9 cellular contexts compared by ENCODE assay signal in genomic region chr3:108388136-108389132, GRCh38.
DNase-seq lines count a peak whose midpoint lies in the region; ATAC-seq and TF ChIP-seq lines count a peak whose summit lies in the region.
"Had no signal": no experiment of that assay in that cellular context is flagged by ENCODE, and none has a peak within 500 bp of the region (broad histone marks: within the 10 kb centered on the region; RNA-seq: fewer than 3 reads in every experiment).

No MANE protein-coding gene starts in this region.

- H3K27me3 ChIP-seq in MG63 (no peaks in the 10 kb centered on the region), ovary (no peaks in the 10 kb centered on the region)

- POLR2A ChIA-PET in activated naive CD8-positive, alpha-beta T cell treated with anti-CD3 and anti-CD28 coated beads, Interleukin-2, amount 10 ng/mL, durations not matched to agents 7 days and 5 days (lab: Charles Lee) = interaction anchor here (1.1 kb wide), 1 partner anchor 12 kb away, joined by 3 read pairs; no protein-coding TSS in a partner anchor

- no peak for TF ChIP-seq CTCF in glutamatergic neuron (IDR thresholded peaks at IDR 0.05; ENCODE audit: partially characterized antibody, unreplicated experiment)
- TF ChIP-seq CTCF in ovary (IDR thresholded peaks at IDR 0.05) = no peak

- peaks cover 10% of the 10 kb centered on the region for H3K36me3 Mint-ChIP-seq in activated naive CD8-positive, alpha-beta T cell treated with anti-CD3 and anti-CD28 coated beads, Interleukin-2, amount 10 ng/mL, durations not matched to agents 7 days and 5 days
- no peaks in the 10 kb centered on the region for H3K36me3 Mint-ChIP-seq in glutamatergic neuron (ENCODE audit: unreplicated experiment)

- no peak for TF ChIP-seq POLR2A in ovary (IDR thresholded peaks at IDR 0.05)

- no peaks in the 10 kb centered on the region for H3K4me1 ChIP-seq in ovary (ENCODE audit: insufficient read depth)

- H3K36me3 ChIP-seq in MG63 (no peaks in the 10 kb centered on the region), ovary (no peaks in the 10 kb centered on the region)
- H3K36me3 ChIP-seq: thoracic aorta had no signal

- DNase-seq in MG63 (peak; percentile 45), glutamatergic neuron (no peak), germinal center (ENCODE audit: low spot score) (no peak), ovary (no peak), hepatic stellate cell (ENCODE audit: low spot score) (no peak)
- no peak for DNase-seq in activated naive CD8-positive, alpha-beta T cell treated with anti-CD3 and anti-CD28 coated beads, Interleukin-2, amount 10 ng/mL, durations not matched to agents 7 days and 5 days

- no peaks in the 10 kb centered on the region for H3K9me3 ChIP-seq in MG63
- no peaks in the 10 kb centered on the region for H3K9me3 ChIP-seq in ovary
- H3K9me3 ChIP-seq: thoracic aorta had no signal

- peaks cover 3% of the 10 kb centered on the region for H3K27me3 Mint-ChIP-seq in activated naive CD8-positive, alpha-beta T cell treated with anti-CD3 and anti-CD28 coated beads, Interleukin-2, amount 10 ng/mL, durations not matched to agents 7 days and 5 days
- peaks cover 3% of the 10 kb centered on the region for H3K27me3 Mint-ChIP-seq in glutamatergic neuron (ENCODE audit: unreplicated experiment)

- no peaks in the 10 kb centered on the region for H3K9me3 Mint-ChIP-seq in activated naive CD8-positive, alpha-beta T cell treated with anti-CD3 and anti-CD28 coated beads, Interleukin-2, amount 10 ng/mL, durations not matched to agents 7 days and 5 days
- no peaks in the 10 kb centered on the region for H3K9me3 Mint-ChIP-seq in glutamatergic neuron (ENCODE audit: unreplicated experiment)

- ATAC-seq in GM18508 (IDR thresholded peaks at IDR 0.05; ENCODE audit: insufficient read depth, unreplicated experiment) (peak; percentile 85), GM21723 (IDR thresholded peaks at IDR 0.05; ENCODE audit: unreplicated experiment) (peak; percentile 79)
- ATAC-seq in activated naive CD8-positive, alpha-beta T cell treated with anti-CD3 and anti-CD28 coated beads, Interleukin-2, amount 10 ng/mL, durations not matched to agents 7 days and 5 days (ENCODE audit: low read depth) = peak; percentile 42

- H3K27ac ChIP-seq in ovary = no peak overlapping the region
- H3K27ac ChIP-seq: thoracic aorta had no signal

- H3K4me3 ChIP-seq in MG63 = no peak overlapping the region
- H3K4me3 ChIP-seq in ovary = no peak overlapping the region
- H3K4me3 ChIP-seq: thoracic aorta had no signal

- intact Hi-C loops in ovary (cut with DNase I) = no loop called here

- H3K4me1 Mint-ChIP-seq in activated naive CD8-positive, alpha-beta T cell treated with anti-CD3 and anti-CD28 coated beads, Interleukin-2, amount 10 ng/mL, durations not matched to agents 7 days and 5 days = peaks cover 22% of the 10 kb centered on the region
- peaks cover 7% of the 10 kb centered on the region for H3K4me1 Mint-ChIP-seq in glutamatergic neuron (ENCODE audit: low read depth, unreplicated experiment)

- no peak overlapping the region for H3K4me3 Mint-ChIP-seq in activated naive CD8-positive, alpha-beta T cell treated with anti-CD3 and anti-CD28 coated beads, Interleukin-2, amount 10 ng/mL, durations not matched to agents 7 days and 5 days
- no peak overlapping the region for H3K4me3 Mint-ChIP-seq in glutamatergic neuron (ENCODE audit: unreplicated experiment)

- WGBS in ovary, 3 donors = 83 to 85% (median 84%) methylated on average over 12 of the region's 12 CpGs

- no peak for TF ChIP-seq EP300 in ovary (IDR thresholded peaks at IDR 0.05)

- H3K27ac Mint-ChIP-seq in activated naive CD8-positive, alpha-beta T cell treated with anti-CD3 and anti-CD28 coated beads, Interleukin-2, amount 10 ng/mL, durations not matched to agents 7 days and 5 days = no peak overlapping the region
- H3K27ac Mint-ChIP-seq in glutamatergic neuron (ENCODE audit: unreplicated experiment) = no peak overlapping the region
